Comparison of ENCODE assay signal across 7 cellular contexts in genomic region chr1:226223786-226224244, GRCh38.
DNase-seq lines count a peak whose midpoint lies in the region; ATAC-seq and TF ChIP-seq lines count a peak whose summit lies in the region.

No MANE protein-coding gene starts in this region.

- peak; percentile 72 for DNase-seq in GM10248 (ENCODE audit: extremely low spot score)
- DNase-seq in activated T-cell treated with anti-CD3 and anti-CD28 coated beads, Interleukin-2, amount 50 U/mL, for 24 hours = peak; percentile 55
- DNase-seq in anterior cingulate cortex (lab: John Stamatoyannopoulos, UW) = no peak

- H3K4me3 ChIP-seq in iPS-11a (ENCODE audit: low read depth, low read length) = peak overlapping the region; percentile 72

- CTCF ChIA-PET in GM10248 (lab: Yijun Ruan, JAX) = interaction anchor here (1.5 to 2.7 kb wide), 3 partner anchors 21 to 110 kb away, joined by 4 to 12 read pairs (median 5); no protein-coding TSS in a partner anchor

- peaks cover 44% of the 10 kb centered on the region for H3K27me3 Mint-ChIP-seq in activated T-cell treated with anti-CD3 and anti-CD28 coated beads, Interleukin-2, amount 50 U/mL, for 24 hours
- peaks cover 43% of the 10 kb centered on the region for H3K27me3 Mint-ChIP-seq in stimulated activated naive CD8-positive, alpha-beta T cell treated with anti-CD3 and anti-CD28 coated beads, Interleukin-15, Interleukin-2, amounts not matched to agents 100 ng/mL and 50 ng/mL, for 24 hours

- H3K9me3 Mint-ChIP-seq in activated T-cell treated with anti-CD3 and anti-CD28 coated beads, Interleukin-2, amount 50 U/mL, for 24 hours = no peaks in the 10 kb centered on the region
- H3K9me3 Mint-ChIP-seq in stimulated activated naive CD8-positive, alpha-beta T cell treated with anti-CD3 and anti-CD28 coated beads, Interleukin-15, Interleukin-2, amounts not matched to agents 100 ng/mL and 50 ng/mL, for 24 hours = no peaks in the 10 kb centered on the region

- H3K4me3 Mint-ChIP-seq in activated T-cell treated with anti-CD3 and anti-CD28 coated beads, Interleukin-2, amount 50 U/mL, for 24 hours = peak overlapping the region; percentile 78
- peak overlapping the region; percentile 72 for H3K4me3 Mint-ChIP-seq in stimulated activated naive CD8-positive, alpha-beta T cell treated with anti-CD3 and anti-CD28 coated beads, Interleukin-15, Interleukin-2, amounts not matched to agents 100 ng/mL and 50 ng/mL, for 24 hours

- ATAC-seq in GM19468 (IDR thresholded peaks at IDR 0.05; ENCODE audit: extremely low read depth, unreplicated experiment) = peak; percentile 32
- ATAC-seq in HG03521 (IDR thresholded peaks at IDR 0.05; ENCODE audit: unreplicated experiment) = peak; percentile 61

- POLR2A ChIA-PET in GM10248 (lab: Yijun Ruan, JAX) = interaction anchor here (0.7 kb wide), 1 partner anchor 25 kb away, joined by 3 read pairs; no protein-coding TSS in a partner anchor

- H3K4me1 Mint-ChIP-seq in activated T-cell treated with anti-CD3 and anti-CD28 coated beads, Interleukin-2, amount 50 U/mL, for 24 hours (ENCODE audit: low read depth) = peaks cover 14% of the 10 kb centered on the region
- H3K4me1 Mint-ChIP-seq in stimulated activated naive CD8-positive, alpha-beta T cell treated with anti-CD3 and anti-CD28 coated beads, Interleukin-15, Interleukin-2, amounts not matched to agents 100 ng/mL and 50 ng/mL, for 24 hours (ENCODE audit: low read depth) = peaks cover 14% of the 10 kb centered on the region

- H3K36me3 Mint-ChIP-seq in activated T-cell treated with anti-CD3 and anti-CD28 coated beads, Interleukin-2, amount 50 U/mL, for 24 hours (ENCODE audit: low read depth) = peaks cover 3% of the 10 kb centered on the region
- no peaks in the 10 kb centered on the region for H3K36me3 Mint-ChIP-seq in stimulated activated naive CD8-positive, alpha-beta T cell treated with anti-CD3 and anti-CD28 coated beads, Interleukin-15, Interleukin-2, amounts not matched to agents 100 ng/mL and 50 ng/mL, for 24 hours (ENCODE audit: low read depth)

- peak; percentile 29 for TF ChIP-seq CTCF in GM10248 (IDR thresholded peaks at IDR 0.05; ENCODE audit: control extremely low read depth, extremely low read depth, low read depth, missing control alignments)

- H3K27ac Mint-ChIP-seq in activated T-cell treated with anti-CD3 and anti-CD28 coated beads, Interleukin-2, amount 50 U/mL, for 24 hours = no peak overlapping the region
- no peak overlapping the region for H3K27ac Mint-ChIP-seq in stimulated activated naive CD8-positive, alpha-beta T cell treated with anti-CD3 and anti-CD28 coated beads, Interleukin-15, Interleukin-2, amounts not matched to agents 100 ng/mL and 50 ng/mL, for 24 hours

Comparison
In these comparisons a context has a peak if more than half of its experiments do, and no peak if none do; other contexts are left out.
1. DNase-seq: peak in GM10248 (single experiment) and activated T-cell treated with anti-CD3 and anti-CD28 coated beads, Interleukin-2, amount 50 U/mL, for 24 hours (single experiment); none in anterior cingulate cortex (0 of 58).